ENCODE assay signal across 22 cellular contexts in the genomic region with DNA sequence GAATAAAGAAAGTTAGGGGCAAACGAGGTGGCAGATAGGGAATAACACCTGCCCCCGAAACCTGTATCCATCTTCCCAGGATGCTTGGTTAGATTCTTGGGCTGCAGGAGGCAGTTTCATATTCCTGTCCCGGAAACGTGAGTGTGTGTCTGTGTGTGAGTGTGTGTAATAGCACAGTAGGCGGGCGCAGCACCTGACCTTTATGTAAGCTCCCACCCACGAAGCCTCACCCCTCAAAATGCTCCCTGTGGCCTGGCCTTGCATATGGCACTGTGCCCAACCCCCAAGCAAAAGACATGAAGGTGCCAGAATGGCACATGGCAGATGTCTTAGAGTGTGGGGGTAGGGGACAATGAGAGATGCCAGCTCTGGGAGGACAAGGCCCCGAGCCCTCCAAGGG.
"Had no signal": no experiment of that assay in that cellular context is flagged by ENCODE, and none has a peak within 500 bp of the region (broad histone marks: within the 10 kb centered on the region; RNA-seq: fewer than 3 reads in every experiment).

No MANE protein-coding gene starts in this region.

- FAIRE-seq: islet of Langerhans had no signal

- H3K9ac ChIP-seq: parathyroid adenoma had no signal

- H3K4me3 ChIP-seq: esophagus squamous epithelium, gastrocnemius medialis, right lobe of liver, skin epidermis, testis, vagina had no signal

- H3K36me3 ChIP-seq: esophagus squamous epithelium, gastrocnemius medialis, right lobe of liver, vagina had no signal

- H3K27me3 Mint-ChIP-seq: activated B cell treated with CpG ODN at 0.5 μM for 24 hours; activated CD4-positive, alpha-beta T cell treated with anti-CD3 and anti-CD28 coated beads for 36 hours; natural killer cell treated with Interleukin-12 subunit alpha and Interleukin-12 subunit beta and Interleukin-15 and Interleukin-18, amount 100 ng/mL, for 72 hours had no signal

- H3K36me3 Mint-ChIP-seq: activated naive CD8-positive, alpha-beta T cell treated with anti-CD3 and anti-CD28 coated beads, Interleukin-2, amount 10 ng/mL, durations not matched to agents 7 days and 5 days; natural killer cell treated with Interleukin-12 subunit alpha and Interleukin-12 subunit beta and Interleukin-15 and Interleukin-18, amount 100 ng/mL, for 72 hours; stimulated activated memory B cell treated with anti-CD40 and anti-IgM and Interleukin-4, amounts not matched to agents 10 μg/mL and 1 μg/mL and 100 μg/mL, for 72 hours had no signal

- H2AFZ ChIP-seq: parathyroid adenoma had no signal

- H3K4me1 ChIP-seq: esophagus squamous epithelium, gastrocnemius medialis, parathyroid adenoma, right lobe of liver, testis, vagina had no signal

- H3K27ac Mint-ChIP-seq: activated B cell treated with CpG ODN at 0.5 μM for 24 hours; activated CD4-positive, alpha-beta T cell treated with anti-CD3 and anti-CD28 coated beads for 36 hours; activated naive CD8-positive, alpha-beta T cell treated with anti-CD3 and anti-CD28 coated beads, Interleukin-2, amount 10 ng/mL, durations not matched to agents 7 days and 5 days; endodermal cell; natural killer cell treated with Interleukin-12 subunit alpha and Interleukin-12 subunit beta and Interleukin-15 and Interleukin-18, amount 100 ng/mL, for 72 hours; stimulated activated memory B cell treated with anti-CD40 and anti-IgM and Interleukin-4, amounts not matched to agents 10 μg/mL and 1 μg/mL and 100 μg/mL, for 72 hours had no signal

- ATAC-seq: activated CD4-positive, alpha-beta T cell treated with anti-CD3 and anti-CD28 coated beads for 36 hours; gastrocnemius medialis; right lobe of liver; stimulated activated memory B cell treated with anti-CD40 and anti-IgM and Interleukin-4, amounts not matched to agents 10 μg/mL and 1 μg/mL and 100 μg/mL, for 72 hours had no signal

- H3K9me3 ChIP-seq: esophagus squamous epithelium, gastrocnemius medialis, right lobe of liver, testis, vagina had no signal

- H3K9me3 Mint-ChIP-seq: activated B cell treated with CpG ODN at 0.5 μM for 24 hours; activated naive CD8-positive, alpha-beta T cell treated with anti-CD3 and anti-CD28 coated beads, Interleukin-2, amount 10 ng/mL, durations not matched to agents 7 days and 5 days; endodermal cell; natural killer cell treated with Interleukin-12 subunit alpha and Interleukin-12 subunit beta and Interleukin-15 and Interleukin-18, amount 100 ng/mL, for 72 hours; stimulated activated memory B cell treated with anti-CD40 and anti-IgM and Interleukin-4, amounts not matched to agents 10 μg/mL and 1 μg/mL and 100 μg/mL, for 72 hours had no signal

- H3K79me2 ChIP-seq: parathyroid adenoma had no signal

- H3K27me3 ChIP-seq: esophagus squamous epithelium, gastrocnemius medialis, right lobe of liver, testis, vagina had no signal

- H3K4me3 Mint-ChIP-seq: activated B cell treated with CpG ODN at 0.5 μM for 24 hours; activated CD4-positive, alpha-beta T cell treated with anti-CD3 and anti-CD28 coated beads for 36 hours; activated naive CD8-positive, alpha-beta T cell treated with anti-CD3 and anti-CD28 coated beads, Interleukin-2, amount 10 ng/mL, durations not matched to agents 7 days and 5 days; endodermal cell; natural killer cell treated with Interleukin-12 subunit alpha and Interleukin-12 subunit beta and Interleukin-15 and Interleukin-18, amount 100 ng/mL, for 72 hours; stimulated activated memory B cell treated with anti-CD40 and anti-IgM and Interleukin-4, amounts not matched to agents 10 μg/mL and 1 μg/mL and 100 μg/mL, for 72 hours had no signal

- H3K27ac ChIP-seq: esophagus squamous epithelium, gastrocnemius medialis, parathyroid adenoma, right lobe of liver, skin epidermis, testis, vagina had no signal

- DNase-seq: activated B cell treated with CpG ODN at 0.5 μM for 24 hours; activated CD4-positive, alpha-beta T cell treated with anti-CD3 and anti-CD28 coated beads for 36 hours; activated CD4-positive, alpha-beta T cell treated with anti-CD3 and anti-CD28 coated beads, Interleukin-2, amount 50 U/mL, for 4 hours; activated CD8-positive, alpha-beta memory T cell treated with anti-CD3 and anti-CD28 coated beads for 24 hours; activated CD8-positive, alpha-beta memory T cell treated with anti-CD3 and anti-CD28 coated beads, Interleukin-2, amount 50 U/mL, for 4 hours; activated naive CD4-positive, alpha-beta T cell treated with Interleukin-2 at 50 U/mL for 16 hours; activated naive CD8-positive, alpha-beta T cell treated with anti-CD3 and anti-CD28 coated beads, Interleukin-2, amount 10 ng/mL, durations not matched to agents 7 days and 5 days; activated T-cell treated with anti-CD3 and anti-CD28 coated beads, Interleukin-2, amount 50 U/mL, for 48 hours; cortex of kidney; esophagus squamous epithelium; gastrocnemius medialis; right lobe of liver; stimulated activated CD4-positive, alpha-beta T cell treated with anti-CD3 and anti-CD28 coated beads, Interleukin-1b, Interleukin-23, amount 100 ng/mL, for 48 hours; testis; trophoblast cell had no signal

- H3K4me1 Mint-ChIP-seq: activated B cell treated with CpG ODN at 0.5 μM for 24 hours; activated CD4-positive, alpha-beta T cell treated with anti-CD3 and anti-CD28 coated beads for 36 hours; stimulated activated memory B cell treated with anti-CD40 and anti-IgM and Interleukin-4, amounts not matched to agents 10 μg/mL and 1 μg/mL and 100 μg/mL, for 72 hours had no signal
